ENCODE assay signal across 8 cellular contexts in genomic region chr7:158829342-158830210, GRCh38. TPM values are rescaled to one million over a fixed set of nuclear protein-coding genes. Genes with fewer than 3 reads are reported as not detected.
A peak's percentile ranks its signal among the peaks of the same experiment; 100 is the strongest.
DNase-seq lines count a peak whose midpoint lies in the region; ATAC-seq lines count a peak whose summit lies in the region.

ESYT2 (minus strand) TSS chr7:158829509; CDS start chr7:158829418, 91 bp downstream.

- DNase-seq in AML-193 (lab: John Stamatoyannopoulos, UW) (peak; percentile 78 to 84), NCI-H460 (ENCODE audit: extremely low read depth, low read depth) (peak; percentile 95), cerebellum (ENCODE audit: low spot score) (peak; percentile 100), kidney tubule cell (ENCODE audit: low spot score) (peak; percentile 97)
- peak; percentile 100 for DNase-seq in activated CD4-positive, alpha-beta T cell treated with anti-CD3 and anti-CD28 coated beads for 1 hour
- peak; percentile 99 to 100 for DNase-seq in stimulated activated CD4-positive, alpha-beta T cell treated with anti-CD3 and anti-CD28 coated beads, Interleukin-1b, Interleukin-23, amount 100 ng/mL, for 4 hours (ENCODE audit: low read depth in 2 of 2)

- ATAC-seq in GM19035 (IDR thresholded peaks at IDR 0.05; ENCODE audit: unreplicated experiment), result peak; percentile 81
- peak; percentile 85 for ATAC-seq in HG03354 (IDR thresholded peaks at IDR 0.05; ENCODE audit: poor library complexity, severe bottlenecking, unreplicated experiment)

RNA-seq across cellular contexts. Expression of gene ESYT2, which starts in this region (rescaled TPM):
- total RNA-seq in NCI-H460 (2014; rRNA removed; shearing (Covaris generic)), result 124 and 126 TPM in 2 replicates
- polyA plus RNA-seq in NCI-H460 (2014; cell fraction: nucleus; rRNA removed), result 58.0 and 84.6 TPM in 2 replicates
- total RNA-seq in cerebellum, result 41.6 TPM

Comparison
In these comparisons a context has a peak if more than half of its experiments do, and no peak if none do; other contexts are left out.
1. Peak in every context shown above with its lines: DNase-seq and ATAC-seq.